ENCODE assay signal across 30 cellular contexts in genomic region chr1:35657851-35658250, GRCh38.
"Had no signal": no experiment of that assay in that cellular context is flagged by ENCODE, and none has a peak within 500 bp of the region (broad histone marks: within the 10 kb centered on the region; RNA-seq: fewer than 3 reads in every experiment).

No MANE protein-coding gene starts in this region.

- H3K9me3 Mint-ChIP-seq: activated T-cell treated with anti-CD3 and anti-CD28 coated beads, Interleukin-2, amount 50 U/mL, for 24 hours; activated T-helper 2 cell treated with anti-CD3 and anti-CD28 coated beads, Interferon-gamma antibody, Interleukin-2, Interleukin-4, amounts not matched to agents 10 μg/mL and 5 μg/mL and 100 μg/mL, durations not matched to agents 14 hours and 24 hours and 36 hours; dendritic cell treated with granulocyte-macrophage colony-stimulating factor and Interleukin-4, amounts not matched to agents 40 ng/mL and 50 ng/mL, for 4 days; nephron progenitor cell; stimulated activated effector memory CD8-positive, alpha-beta T cell treated with anti-CD3 and anti-CD28 coated beads, Interleukin-12 subunit alpha, Interleukin-12 subunit beta, amount 100 ng/mL, for 72 hours had no signal

- H3K27me3 ChIP-seq: adrenal gland, ascending aorta, brain microvascular endothelial cell, testis, uterus had no signal

- H3K36me3 Mint-ChIP-seq: activated naive CD8-positive, alpha-beta T cell; stimulated activated effector memory CD8-positive, alpha-beta T cell treated with anti-CD3 and anti-CD28 coated beads, Interleukin-12 subunit alpha, Interleukin-12 subunit beta, amount 100 ng/mL, for 72 hours had no signal

- H3K27me3 Mint-ChIP-seq: activated naive CD8-positive, alpha-beta T cell; activated T-cell treated with anti-CD3 and anti-CD28 coated beads, Interleukin-2, amount 50 U/mL, for 24 hours had no signal

- H3K4me3 Mint-ChIP-seq: activated CD4-positive, alpha-beta T cell treated with anti-CD3 and anti-CD28 coated beads, Interleukin-2, amount 10 ng/mL, durations not matched to agents 24 days and 14 days; activated CD8-positive, alpha-beta T cell treated with anti-CD3 and anti-CD28 coated beads, Interleukin-2, amount 10 ng/mL, durations not matched to agents 7 days and 5 days; activated naive CD8-positive, alpha-beta T cell; activated T-cell treated with anti-CD3 and anti-CD28 coated beads, Interleukin-2, amount 50 U/mL, for 24 hours; dendritic cell treated with granulocyte-macrophage colony-stimulating factor and Interleukin-4, amounts not matched to agents 40 ng/mL and 50 ng/mL, for 4 days; nephron progenitor cell; stimulated activated effector memory CD8-positive, alpha-beta T cell treated with anti-CD3 and anti-CD28 coated beads, Interleukin-12 subunit alpha, Interleukin-12 subunit beta, amount 100 ng/mL, for 72 hours had no signal

- H3K4me3 ChIP-seq: adrenal gland, ascending aorta, heart right ventricle, testis, uterus had no signal

- H3K9me3 ChIP-seq: adrenal gland, ascending aorta, heart right ventricle, testis, uterus had no signal

- ATAC-seq: activated CD4-positive, CD25-positive, alpha-beta regulatory T cell treated with anti-CD3 and anti-CD28 coated beads, Interleukin-2, amount 50 U/mL, for 24 hours; activated CD8-positive, alpha-beta T cell treated with anti-CD3 and anti-CD28 coated beads, Interleukin-2, amount 10 ng/mL, durations not matched to agents 7 days and 5 days; heart right ventricle; left colon; sciatic nerve; stimulated activated effector memory CD8-positive, alpha-beta T cell treated with anti-CD3 and anti-CD28 coated beads, Interleukin-12 subunit alpha, Interleukin-12 subunit beta, amount 100 ng/mL, for 72 hours had no signal

- H3K27ac ChIP-seq: adrenal gland, ascending aorta, brain microvascular endothelial cell, heart right ventricle, parathyroid adenoma, testis, uterus, VCaP had no signal

- H3K4me1 Mint-ChIP-seq: activated CD4-positive, alpha-beta T cell treated with anti-CD3 and anti-CD28 coated beads, Interleukin-2, amount 10 ng/mL, durations not matched to agents 24 days and 14 days; nephron progenitor cell had no signal

- H3K9ac ChIP-seq: parathyroid adenoma had no signal

- H2AFZ ChIP-seq: parathyroid adenoma had no signal

- H3K79me2 ChIP-seq: parathyroid adenoma had no signal

- H3K36me3 ChIP-seq: adrenal gland, ascending aorta, brain microvascular endothelial cell, heart right ventricle, uterus had no signal

- H3K27ac Mint-ChIP-seq: activated CD4-positive, alpha-beta T cell treated with anti-CD3 and anti-CD28 coated beads, Interleukin-2, amount 10 ng/mL, durations not matched to agents 24 days and 14 days; activated CD8-positive, alpha-beta T cell treated with anti-CD3 and anti-CD28 coated beads, Interleukin-2, amount 10 ng/mL, durations not matched to agents 7 days and 5 days; activated naive CD8-positive, alpha-beta T cell; activated T-cell treated with anti-CD3 and anti-CD28 coated beads, Interleukin-2, amount 50 U/mL, for 24 hours; activated T-helper 2 cell treated with anti-CD3 and anti-CD28 coated beads, Interferon-gamma antibody, Interleukin-2, Interleukin-4, amounts not matched to agents 10 μg/mL and 5 μg/mL and 100 μg/mL, durations not matched to agents 14 hours and 24 hours and 36 hours; dendritic cell treated with granulocyte-macrophage colony-stimulating factor and Interleukin-4, amounts not matched to agents 40 ng/mL and 50 ng/mL, for 4 days; nephron progenitor cell; stimulated activated effector memory CD8-positive, alpha-beta T cell treated with anti-CD3 and anti-CD28 coated beads, Interleukin-12 subunit alpha, Interleukin-12 subunit beta, amount 100 ng/mL, for 72 hours had no signal

- DNase-seq: activated CD4-positive, alpha-beta T cell treated with anti-CD3 and anti-CD28 coated beads, Interleukin-2, amount 10 ng/mL, durations not matched to agents 24 days and 14 days; activated CD8-positive, alpha-beta T cell treated with anti-CD3 and anti-CD28 coated beads, Interleukin-2, amount 10 ng/mL, durations not matched to agents 7 days and 5 days; activated naive CD4-positive, alpha-beta T cell; activated T-cell treated with anti-CD3 and anti-CD28 coated beads, Interleukin-2, amount 50 U/mL, for 24 hours; adrenal gland; brain microvascular endothelial cell; caudate nucleus; effector CD8-positive, alpha-beta T cell; erythroblast; foreskin fibroblast; heart right ventricle; left colon; mesenchymal stem cell; nephron progenitor cell; nucleus accumbens; small intestine; stimulated activated CD4-positive, alpha-beta T cell treated with anti-CD3 and anti-CD28 coated beads, Interleukin-2, amount 100 ng/mL, for 24 hours; T1000; testis; trophoblast cell; uterus had no signal

- H3K4me1 ChIP-seq: adrenal gland, ascending aorta, heart right ventricle, parathyroid adenoma, testis, uterus had no signal
